In the genomic region with DNA sequence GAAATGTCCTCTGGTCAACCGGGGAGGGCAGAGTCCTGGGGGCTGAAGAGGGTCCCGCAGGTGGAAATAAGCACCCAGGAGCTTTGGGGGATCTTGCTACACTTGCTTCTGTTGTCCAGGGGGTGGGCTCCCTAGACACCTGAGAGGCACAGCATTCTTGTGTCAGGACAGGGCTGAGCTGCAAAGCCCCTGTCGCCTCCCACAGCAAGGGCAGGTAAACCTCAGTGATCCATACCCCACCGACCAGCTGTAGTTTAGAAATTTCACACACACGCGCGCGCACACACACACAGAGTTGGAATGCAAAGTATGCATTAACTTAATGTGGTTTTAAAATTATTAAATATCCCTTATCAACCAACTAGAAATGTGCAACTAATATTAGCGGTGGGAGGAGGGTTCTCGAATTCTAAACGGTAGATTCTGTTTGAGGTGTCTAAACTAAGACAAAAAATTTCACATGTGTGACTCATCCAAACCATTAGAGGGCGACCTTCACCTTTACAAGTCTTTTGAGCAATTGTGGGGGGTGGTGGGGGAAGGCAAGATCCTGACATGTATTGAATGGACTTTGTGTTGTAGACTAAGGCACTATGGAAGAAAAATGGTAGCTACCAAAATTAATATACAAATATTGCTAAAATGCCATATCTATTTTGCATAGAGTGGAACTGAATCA, we compare ENCODE assay signal across 1 cellular context.
TF ChIP-seq lines count a peak whose summit lies in the region.

No MANE protein-coding gene starts in this region.

TF ChIP-seq in A549, 52 proteins besides CTCF, POLR2A, EP300 and RAD21 (continued from another document):
- TF ChIP-seq REST (IDR thresholded peaks at IDR 0.05) (no peak), PHF8 (IDR thresholded peaks at IDR 0.05; ENCODE audit: borderline replicate concordance, low read depth) (no peak), RNF2 (IDR thresholded peaks at IDR 0.05; ENCODE audit: borderline replicate concordance, low read depth) (no peak), ZNF302 (CRISPR knock-in tag; IDR thresholded peaks at IDR 0.05) (no peak), BHLHE40 (IDR thresholded peaks at IDR 0.05; ENCODE audit: low read depth, low read length) (no peak)
- TF ChIP-seq, protein P1, sequence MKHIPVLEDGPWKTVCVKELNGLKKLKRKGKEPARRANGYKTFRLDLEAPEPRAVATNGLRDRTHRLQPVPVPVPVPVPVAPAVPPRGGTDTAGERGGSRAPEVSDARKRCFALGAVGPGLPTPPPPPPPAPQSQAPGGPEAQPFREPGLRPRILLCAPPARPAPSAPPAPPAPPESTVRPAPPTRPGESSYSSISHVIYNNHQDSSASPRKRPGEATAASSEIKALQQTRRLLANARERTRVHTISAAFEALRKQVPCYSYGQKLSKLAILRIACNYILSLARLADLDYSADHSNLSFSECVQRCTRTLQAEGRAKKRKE (CRISPR knock-in tag; IDR thresholded peaks at IDR 0.05; ENCODE audit: low read depth) = no peak
